Comparison of ENCODE assay signal across 18 cellular contexts in the genomic region with DNA sequence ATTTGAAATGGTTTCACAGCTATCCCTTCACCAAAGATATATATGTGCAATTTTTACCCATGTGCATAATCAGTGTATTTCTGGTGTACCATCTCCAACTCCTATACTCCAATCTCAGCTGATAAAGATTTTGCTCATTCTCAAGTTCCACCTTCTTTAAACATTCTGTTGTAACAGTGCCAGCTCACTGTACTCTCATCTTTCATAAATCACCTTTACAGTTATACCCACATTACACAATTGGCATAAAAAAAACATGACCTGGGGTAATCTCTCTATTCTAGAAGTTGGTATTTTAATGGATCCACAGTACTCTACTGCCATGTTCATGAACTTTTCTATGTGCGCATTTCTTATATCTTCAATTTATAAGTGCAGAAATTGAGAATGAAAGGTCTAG.
"Had no signal": no experiment of that assay in that cellular context is flagged by ENCODE, and none has a peak within 500 bp of the region (broad histone marks: within the 10 kb centered on the region; RNA-seq: fewer than 3 reads in every experiment).

No MANE protein-coding gene starts in this region.

- H3K27ac Mint-ChIP-seq: naive thymus-derived CD4-positive, alpha-beta T cell; stimulated activated effector memory CD8-positive, alpha-beta T cell treated with anti-CD3 and anti-CD28 coated beads, Interleukin-12 subunit alpha, Interleukin-12 subunit beta, amount 100 ng/mL, for 72 hours had no signal

- H3K4me3 ChIP-seq: dorsolateral prefrontal cortex, psoas muscle, right lobe of liver, suprapubic skin, thyroid gland, upper lobe of left lung, uterus had no signal

- H3K4me1 Mint-ChIP-seq: naive thymus-derived CD4-positive, alpha-beta T cell; stimulated activated effector memory CD8-positive, alpha-beta T cell treated with anti-CD3 and anti-CD28 coated beads, Interleukin-12 subunit alpha, Interleukin-12 subunit beta, amount 100 ng/mL, for 72 hours had no signal

- ATAC-seq: esophagus mucosa; left colon; naive thymus-derived CD4-positive, alpha-beta T cell; psoas muscle; right lobe of liver; stimulated activated effector memory CD8-positive, alpha-beta T cell treated with anti-CD3 and anti-CD28 coated beads, Interleukin-12 subunit alpha, Interleukin-12 subunit beta, amount 100 ng/mL, for 72 hours; stimulated activated naive CD8-positive, alpha-beta T cell treated with anti-CD3 and anti-CD28 coated beads, Interleukin-15, Interleukin-2, amounts not matched to agents 100 U/mL and 50 U/mL, for 24 hours had no signal

- H3K4me3 Mint-ChIP-seq: naive thymus-derived CD4-positive, alpha-beta T cell; stimulated activated effector memory CD8-positive, alpha-beta T cell treated with anti-CD3 and anti-CD28 coated beads, Interleukin-12 subunit alpha, Interleukin-12 subunit beta, amount 100 ng/mL, for 72 hours had no signal

- H3K36me3 Mint-ChIP-seq: naive thymus-derived CD4-positive, alpha-beta T cell; stimulated activated effector memory CD8-positive, alpha-beta T cell treated with anti-CD3 and anti-CD28 coated beads, Interleukin-12 subunit alpha, Interleukin-12 subunit beta, amount 100 ng/mL, for 72 hours had no signal

- DNase-seq: cortex of kidney; dorsolateral prefrontal cortex; effector CD8-positive, alpha-beta T cell; kidney; left colon; naive thymus-derived CD4-positive, alpha-beta T cell; psoas muscle; retina; right lobe of liver; stimulated activated CD4-positive, alpha-beta T cell treated with anti-CD3 and anti-CD28 coated beads, Interleukin-4, amount 100 ng/mL, for 1 hour; stimulated activated CD8-positive, alpha-beta memory T cell treated with anti-CD3 and anti-CD28 coated beads, Interleukin-4, amount 100 ng/mL, for 48 hours; stimulated activated naive CD8-positive, alpha-beta T cell treated with anti-CD3 and anti-CD28 coated beads, Interleukin-15, Interleukin-2, amounts not matched to agents 100 U/mL and 50 U/mL, for 24 hours; thyroid gland; upper lobe of left lung; uterus had no signal
